In genomic region chr11:96486890-96487633, GRCh38 we compare ENCODE assay signal across 10 cellular contexts.
DNase-seq lines count a peak whose midpoint lies in the region; ATAC-seq, FAIRE-seq and TF ChIP-seq lines count a peak whose summit lies in the region.
"Had no signal": no experiment of that assay in that cellular context is flagged by ENCODE, and none has a peak within 500 bp of the region (broad histone marks: within the 10 kb centered on the region; RNA-seq: fewer than 3 reads in every experiment).

No MANE protein-coding gene starts in this region.

- no peaks in the 10 kb centered on the region for H3K79me2 ChIP-seq in trophoblast cell (ENCODE audit: control insufficient read depth, insufficient read depth, low read length, poor library complexity)

- no peak overlapping the region for H3K9ac ChIP-seq in NT2/D1 (ENCODE audit: insufficient read length, low read depth)
- H3K9ac ChIP-seq in trophoblast cell (ENCODE audit: low read length), result no peak overlapping the region

- H3K4me3 ChIP-seq in NT2/D1 (ENCODE audit: insufficient read length, low read depth), result peak overlapping the region; percentile 18
- no peak overlapping the region for H3K4me3 ChIP-seq in esophagus muscularis mucosa
- no peak overlapping the region for H3K4me3 ChIP-seq in trophoblast cell (ENCODE audit: low read depth, low read length)

- no peak overlapping the region for H2AFZ ChIP-seq in trophoblast cell (ENCODE audit: insufficient read depth, low read length, poor library complexity)

- H3K4ac ChIP-seq in trophoblast cell (ENCODE audit: low read depth, low read length), result no peak overlapping the region

- H4K12ac ChIP-seq in trophoblast cell (ENCODE audit: low read depth, low read length), result no peak overlapping the region

- H4K8ac ChIP-seq in trophoblast cell (ENCODE audit: low read depth, low read length), result no peak overlapping the region

- DNase-seq in H54 (ENCODE audit: insufficient read length, low spot score) (no peak), NT2/D1 (ENCODE audit: low read depth, low spot score) (peak; percentile 38), esophagus muscularis mucosa (ENCODE audit: extremely low spot score) (peak; percentile 82), trophoblast cell (no peak), amygdala (lab: John Stamatoyannopoulos, UW) (no peak)
- DNase-seq in activated CD4-positive, alpha-beta T cell treated with anti-CD3 and anti-CD28 coated beads, Interleukin-2, amount 50 U/mL, for 4 hours, result no peak
- DNase-seq: activated CD4-positive, alpha-beta T cell treated with anti-CD3 and anti-CD28 coated beads, Interleukin-2, amount 50 U/mL, for 1 hour; stimulated activated CD4-positive, alpha-beta T cell treated with anti-CD3 and anti-CD28 coated beads, Interleukin-15, amount 100 ng/mL, for 24 hours had no signal

- no peak for TF ChIP-seq CTCF in esophagus muscularis mucosa (IDR thresholded peaks at IDR 0.05)

- H2BK120ac ChIP-seq in trophoblast cell (ENCODE audit: insufficient read depth, low read length, poor library complexity), result no peak overlapping the region

- H3K23ac ChIP-seq in trophoblast cell (ENCODE audit: low read length), result no peak overlapping the region

- no peaks in the 10 kb centered on the region for H3K79me1 ChIP-seq in trophoblast cell (ENCODE audit: low read length)

- peak overlapping the region; percentile 49 for H3K4me2 ChIP-seq in trophoblast cell (ENCODE audit: low read length)

- H3K27ac ChIP-seq in esophagus muscularis mucosa (replicated peaks in 1 of 4), result no peak overlapping the region
- no peak overlapping the region for H3K27ac ChIP-seq in trophoblast cell (ENCODE audit: low read depth, low read length)

- ATAC-seq in GM19455 (IDR thresholded peaks at IDR 0.05; ENCODE audit: unreplicated experiment) (no peak), HG02981 (IDR thresholded peaks at IDR 0.05; ENCODE audit: unreplicated experiment) (no peak)

- no peak overlapping the region for H3K14ac ChIP-seq in trophoblast cell (ENCODE audit: low read length)

- H3K4me1 ChIP-seq in NT2/D1 (ENCODE audit: insufficient read depth, insufficient read length) (no peaks in the 10 kb centered on the region), esophagus muscularis mucosa (peaks cover 11 to 32% (median 30%) of the 10 kb centered on the region in 4 donors), trophoblast cell (ENCODE audit: control insufficient read depth in 1 of 2, insufficient read depth in 2 of 2, low read length in 2 of 2) (no peaks in the 10 kb centered on the region)

- no peak overlapping the region for H2BK12ac ChIP-seq in trophoblast cell (ENCODE audit: low read length)

- H3K27me3 ChIP-seq in NT2/D1 (ENCODE audit: insufficient read depth, insufficient read length), result no peaks in the 10 kb centered on the region
- no peaks in the 10 kb centered on the region for H3K27me3 ChIP-seq in esophagus muscularis mucosa
- no peaks in the 10 kb centered on the region for H3K27me3 ChIP-seq in trophoblast cell (ENCODE audit: insufficient read depth, low read length)

- WGBS in esophagus muscularis mucosa, result 67% methylated on average over 13 of the region's 13 CpGs
- WGBS in trophoblast cell (ENCODE audit: extremely low coverage, insufficient coverage, insufficient read length), result no CpG with 5 or more reads among the region's 13 CpGs

- H3K9me3 ChIP-seq in NT2/D1 (ENCODE audit: insufficient read depth, low read length), result no peaks in the 10 kb centered on the region
- no peaks in the 10 kb centered on the region for H3K9me3 ChIP-seq in esophagus muscularis mucosa
- no peaks in the 10 kb centered on the region for H3K9me3 ChIP-seq in trophoblast cell (ENCODE audit: insufficient read depth, low read depth, low read length)

- no peak overlapping the region for H4K91ac ChIP-seq in trophoblast cell (ENCODE audit: low read depth, low read length)

- TF ChIP-seq POLR2A in H54 (IDR thresholded peaks at IDR 0.05; ENCODE audit: low read depth, low read length) (no peak), esophagus muscularis mucosa (IDR thresholded peaks at IDR 0.05; ENCODE audit: low read depth) (no peak)

- intact Hi-C loops in esophagus muscularis mucosa (cut with DNase I), result no loop called here

- no peak overlapping the region for H3K18ac ChIP-seq in trophoblast cell (ENCODE audit: low read length)

- no peak for TF ChIP-seq EP300 in esophagus muscularis mucosa (IDR thresholded peaks at IDR 0.05)

- H2AK5ac ChIP-seq in trophoblast cell (ENCODE audit: low read length), result no peak overlapping the region

- H3K36me3 ChIP-seq in NT2/D1 (ENCODE audit: insufficient read depth, insufficient read length, low read length) (no peaks in the 10 kb centered on the region), esophagus muscularis mucosa (no peaks in the 10 kb centered on the region), trophoblast cell (ENCODE audit: control insufficient read depth in 1 of 2, insufficient read depth in 2 of 2, low read length in 2 of 2) (no peaks in the 10 kb centered on the region)

- no peak overlapping the region for H2BK5ac ChIP-seq in trophoblast cell (ENCODE audit: low read depth, low read length, poor library complexity)

- peak; percentile 45 for FAIRE-seq in H54 (lab: Jason Lieb, UNC)

Comparison
In these comparisons a context has a peak if more than half of its experiments do, and no peak if none do; other contexts are left out.
1. DNase-seq: peak in NT2/D1 (single experiment) and esophagus muscularis mucosa (single experiment); none in H54 (single experiment), trophoblast cell (0 of 2), amygdala (0 of 56) and activated CD4-positive, alpha-beta T cell treated with anti-CD3 and anti-CD28 coated beads, Interleukin-2, amount 50 U/mL, for 4 hours (0 of 2).